Comparison of ENCODE assay signal across 2 cellular contexts in genomic region chr19:52527134-52527953, GRCh38.
TF ChIP-seq lines count a peak whose summit lies in the region.

TSS of gene ZNF808 (plus strand) at chr19:52527668. CDS start at chr19:52543285, 15,617 bp downstream.

TF ChIP-seq in HCT116, 20 proteins besides CTCF, POLR2A, EP300 and RAD21 (continued from another document):
- TF ChIP-seq REST (IDR thresholded peaks at IDR 0.05; ENCODE audit: low read depth) (no peak), EGR1 (IDR thresholded peaks at IDR 0.05; ENCODE audit: low read depth) (peak; percentile 66; the same call in 1 of the 2 replicates), EZH2 (IDR thresholded peaks at IDR 0.05) (no peak), SIN3A (IDR thresholded peaks at IDR 0.05; ENCODE audit: low read depth) (no peak; the same call in 1 of the 2 replicates), ZNF274 (IDR thresholded peaks at IDR 0.05; ENCODE audit: low read depth, low read length) (no peak), JUND (IDR thresholded peaks at IDR 0.05) (no peak), EZH2phosphoT487 (IDR thresholded peaks at IDR 0.05; ENCODE audit: borderline replicate concordance) (no peak), SRF (IDR thresholded peaks at IDR 0.05; ENCODE audit: low read depth) (no peak), POLR2AphosphoS5 (IDR thresholded peaks at IDR 0.05; ENCODE audit: low read depth, low read length) (peak; percentile 66), CBX3 (IDR thresholded peaks at IDR 0.05; ENCODE audit: low read depth) (peak; percentile 43; the same call in 1 of the 2 replicates), TCF7L2 (IDR thresholded peaks at IDR 0.05; ENCODE audit: borderline replicate concordance, extremely low read depth, insufficient read depth, insufficient read length) (no peak), ELF1 (IDR thresholded peaks at IDR 0.05; ENCODE audit: borderline replicate concordance, low read depth) (peak; percentile 82), ZFX (IDR thresholded peaks at IDR 0.05) (no peak)
- TF ChIP-seq, protein P1, sequence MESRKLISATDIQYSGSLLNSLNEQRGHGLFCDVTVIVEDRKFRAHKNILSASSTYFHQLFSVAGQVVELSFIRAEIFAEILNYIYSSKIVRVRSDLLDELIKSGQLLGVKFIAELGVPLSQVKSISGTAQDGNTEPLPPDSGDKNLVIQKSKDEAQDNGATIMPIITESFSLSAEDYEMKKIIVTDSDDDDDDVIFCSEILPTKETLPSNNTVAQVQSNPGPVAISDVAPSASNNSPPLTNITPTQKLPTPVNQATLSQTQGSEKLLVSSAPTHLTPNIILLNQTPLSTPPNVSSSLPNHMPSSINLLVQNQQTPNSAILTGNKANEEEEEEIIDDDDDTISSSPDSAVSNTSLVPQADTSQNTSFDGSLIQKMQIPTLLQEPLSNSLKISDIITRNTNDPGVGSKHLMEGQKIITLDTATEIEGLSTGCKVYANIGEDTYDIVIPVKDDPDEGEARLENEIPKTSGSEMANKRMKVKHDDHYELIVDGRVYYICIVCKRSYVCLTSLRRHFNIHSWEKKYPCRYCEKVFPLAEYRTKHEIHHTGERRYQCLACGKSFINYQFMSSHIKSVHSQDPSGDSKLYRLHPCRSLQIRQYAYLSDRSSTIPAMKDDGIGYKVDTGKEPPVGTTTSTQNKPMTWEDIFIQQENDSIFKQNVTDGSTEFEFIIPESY (IDR thresholded peaks at IDR 0.05; ENCODE audit: extremely low read depth, insufficient replicate concordance, low read length), result no peak
- TF ChIP-seq, protein P2, sequence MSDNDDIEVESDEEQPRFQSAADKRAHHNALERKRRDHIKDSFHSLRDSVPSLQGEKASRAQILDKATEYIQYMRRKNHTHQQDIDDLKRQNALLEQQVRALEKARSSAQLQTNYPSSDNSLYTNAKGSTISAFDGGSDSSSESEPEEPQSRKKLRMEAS (IDR thresholded peaks at IDR 0.05), result peak; percentile 37
- TF ChIP-seq, protein P3, sequence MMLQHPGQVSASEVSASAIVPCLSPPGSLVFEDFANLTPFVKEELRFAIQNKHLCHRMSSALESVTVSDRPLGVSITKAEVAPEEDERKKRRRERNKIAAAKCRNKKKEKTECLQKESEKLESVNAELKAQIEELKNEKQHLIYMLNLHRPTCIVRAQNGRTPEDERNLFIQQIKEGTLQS (IDR thresholded peaks at IDR 0.05), result no peak

TF ChIP-seq in SK-N-SH, 30 proteins besides CTCF, POLR2A, EP300 and RAD21 (continued from another document):
- TF ChIP-seq FOSL2 (IDR thresholded peaks at IDR 0.05; ENCODE audit: borderline replicate concordance, low read depth) (0 out of 2 replicates have a peak, but pooled peaks have one; percentile 7), TCF12 (IDR thresholded peaks at IDR 0.05) (no peak), FOXJ3 (CRISPR knock-in tag; IDR thresholded peaks at IDR 0.05) (no peak), NFIC (IDR thresholded peaks at IDR 0.05; ENCODE audit: borderline replicate concordance) (no peak), MXI1 (IDR thresholded peaks at IDR 0.05; ENCODE audit: low read depth, low read length) (peak; percentile 33; the same call in 1 of the 2 replicates), RCOR1 (IDR thresholded peaks at IDR 0.05; ENCODE audit: low read length) (peak; percentile 22; the same call in 1 of the 2 replicates), SIN3A (IDR thresholded peaks at IDR 0.05; ENCODE audit: borderline replicate concordance, low read depth, low read length) (no peak), EZH2phosphoT487 (IDR thresholded peaks at IDR 0.05; ENCODE audit: borderline replicate concordance, low read depth) (no peak), SMC3 (IDR thresholded peaks at IDR 0.05; ENCODE audit: low read depth, low read length) (no peak), IRF3 (IDR thresholded peaks at IDR 0.05; ENCODE audit: low read depth, low read length) (no peak), TEAD4 (IDR thresholded peaks at IDR 0.05; ENCODE audit: borderline replicate concordance, insufficient read depth) (no peak), PBX3 (IDR thresholded peaks at IDR 0.05) (no peak), MEF2A (IDR thresholded peaks at IDR 0.05; ENCODE audit: borderline replicate concordance, low read depth) (no peak), ELF1 (IDR thresholded peaks at IDR 0.05) (peak; percentile 90), RXRA (IDR thresholded peaks at IDR 0.05; ENCODE audit: borderline replicate concordance, low read depth) (no peak)
- TF ChIP-seq, protein P4, sequence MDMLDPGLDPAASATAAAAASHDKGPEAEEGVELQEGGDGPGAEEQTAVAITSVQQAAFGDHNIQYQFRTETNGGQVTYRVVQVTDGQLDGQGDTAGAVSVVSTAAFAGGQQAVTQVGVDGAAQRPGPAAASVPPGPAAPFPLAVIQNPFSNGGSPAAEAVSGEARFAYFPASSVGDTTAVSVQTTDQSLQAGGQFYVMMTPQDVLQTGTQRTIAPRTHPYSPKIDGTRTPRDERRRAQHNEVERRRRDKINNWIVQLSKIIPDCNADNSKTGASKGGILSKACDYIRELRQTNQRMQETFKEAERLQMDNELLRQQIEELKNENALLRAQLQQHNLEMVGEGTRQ (IDR thresholded peaks at IDR 0.05; ENCODE audit: borderline replicate concordance, low read depth, low read length), result no peak
- TF ChIP-seq, protein P1 (IDR thresholded peaks at IDR 0.05; ENCODE audit: borderline replicate concordance, low read depth), result no peak
- TF ChIP-seq, protein P2 (IDR thresholded peaks at IDR 0.05; ENCODE audit: low read depth), result peak; percentile 7
- TF ChIP-seq, protein P5, sequence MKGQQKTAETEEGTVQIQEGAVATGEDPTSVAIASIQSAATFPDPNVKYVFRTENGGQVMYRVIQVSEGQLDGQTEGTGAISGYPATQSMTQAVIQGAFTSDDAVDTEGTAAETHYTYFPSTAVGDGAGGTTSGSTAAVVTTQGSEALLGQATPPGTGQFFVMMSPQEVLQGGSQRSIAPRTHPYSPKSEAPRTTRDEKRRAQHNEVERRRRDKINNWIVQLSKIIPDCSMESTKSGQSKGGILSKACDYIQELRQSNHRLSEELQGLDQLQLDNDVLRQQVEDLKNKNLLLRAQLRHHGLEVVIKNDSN (IDR thresholded peaks at IDR 0.05; ENCODE audit: borderline replicate concordance, low read depth), result no peak
TF ChIP-seq in SK-N-SH: peak in this region for 11.
